In genomic region chr6:167309355-167310192, GRCh38 we compare ENCODE assay signal across 16 cellular contexts. TPM values are rescaled to one million over a fixed set of nuclear protein-coding genes. Genes with fewer than 3 reads are reported as not detected.
DNase-seq lines count a peak whose midpoint lies in the region; ATAC-seq, FAIRE-seq and TF ChIP-seq lines count a peak whose summit lies in the region.
"Not testable (repeated sequence)": the region's sequence is repeated elsewhere in the genome, so short reads cannot be mapped to it uniquely, and the experiment has no call there.
"Had no signal": no experiment of that assay in that cellular context is flagged by ENCODE, and none has a peak within 500 bp of the region (broad histone marks: within the 10 kb centered on the region; RNA-seq: fewer than 3 reads in every experiment).

No MANE protein-coding gene starts in this region.

- H3K27me3 ChIP-seq in GM12878 (replicated peaks in 1 of 2; ENCODE audit: control insufficient read depth in 2 of 2, insufficient read depth in 2 of 2, low read length in 1 of 2); bronchial epithelial cell (ENCODE audit: control insufficient read depth, insufficient read depth, low read length); right lobe of liver; sigmoid colon: not testable (repeated sequence)

- RAD21 ChIA-PET in GM12878 (lab: Charles Lee; ENCODE audit: unreplicated experiment), result not testable (repeated sequence)

- WGBS in GM12878 (ENCODE audit: insufficient coverage, insufficient replicate concordance, low lambda C conversion rate, missing lambda C conversion rate), result 25% methylated on average over 13 of the region's 17 CpGs
- 14% methylated on average over 10 of the region's 17 CpGs for WGBS in right lobe of liver (ENCODE audit: insufficient coverage, low coverage, low lambda C conversion rate, missing lambda C conversion rate)
- 85 to 87% methylated on average over 17 of the region's 17 CpGs for WGBS in sigmoid colon, 2 donors

- not testable (repeated sequence) for H3K4me1 ChIP-seq in GM12878 (ENCODE audit: control insufficient read depth, insufficient read depth, low read length)
- H3K4me1 ChIP-seq in right lobe of liver (peaks cover 0 to 23% (median 11%) of the 10 kb centered on the region in 4 donors), sigmoid colon (peaks cover 0 to 28% (median 16%) of the 10 kb centered on the region in 4 donors)

- not testable (repeated sequence) for TF ChIP-seq EP300 in GM12878 (IDR thresholded peaks at IDR 0.05; ENCODE audit: borderline replicate concordance in 1 of 2, control insufficient read depth in 1 of 2, low read depth in 2 of 2, low read length in 2 of 2); sigmoid colon (IDR thresholded peaks at IDR 0.05)

- SMC1A ChIA-PET in GM12878 (lab: Charles Lee; ENCODE audit: uncharacterized antibody, unreplicated experiment), result not testable (repeated sequence)

- not testable (repeated sequence) for H4K20me1 ChIP-seq in GM12878 (ENCODE audit: control insufficient read depth, insufficient read depth)

- not testable (repeated sequence) for H3K4me2 ChIP-seq in GM12878 (ENCODE audit: control insufficient read depth, insufficient read depth)

- intact Hi-C loops in GM12878 (cut with micrococcal nuclease; ENCODE audit: unreplicated experiment); Right ventricle myocardium superior (cut with DNase I); right lobe of liver (cut with DNase I): not testable (repeated sequence)
- intact Hi-C loops in sigmoid colon (cut with DNase I), result loop anchor here (5.0 kb wide), 1 partner anchor 43 kb away; no protein-coding TSS in a partner anchor

- POLR2A ChIA-PET in GM12878 (lab: Charles Lee), result not testable (repeated sequence)

- not testable (repeated sequence) for H3K9me3 ChIP-seq in GM12878 (replicated peaks; ENCODE audit: control insufficient read depth, insufficient read depth, low read length); right lobe of liver; sigmoid colon

- not testable (repeated sequence) for H3K36me3 ChIP-seq in GM12878 (ENCODE audit: control insufficient read depth in 2 of 2, insufficient read depth in 2 of 2, low read length in 1 of 2); bronchial epithelial cell (ENCODE audit: control insufficient read depth, insufficient read depth, low read length); right lobe of liver; sigmoid colon

- H3K27ac ChIP-seq in GM12878 (ENCODE audit: control insufficient read depth, insufficient read depth), result not testable (repeated sequence)
- peak overlapping the region; percentile 62 to 95 (median 94) for H3K27ac ChIP-seq in right lobe of liver
- H3K27ac ChIP-seq in sigmoid colon, result peak overlapping the region in 3 of 4 donors; percentile 22 to 66 (median 65)

- in situ Hi-C loops in GM12878 (cut with MboI), result loop anchor here (10.0 kb wide), 1 partner anchor 125 kb away; no protein-coding TSS in a partner anchor

- TF ChIP-seq CTCF in GM12878 (IDR thresholded peaks at IDR 0.05 in 2 of 3, conservative IDR thresholded peaks at IDR 0.05 in 1 of 3; ENCODE audit: control insufficient read depth in 2 of 3, extremely low read depth in 1 of 3, insufficient read depth in 1 of 3, low read depth in 3 of 3, low read length in 3 of 3); bronchial epithelial cell (IDR thresholded peaks at IDR 0.05; ENCODE audit: insufficient read depth, low read length, severe bottlenecking); right lobe of liver (IDR thresholded peaks at IDR 0.05); sigmoid colon (IDR thresholded peaks at IDR 0.05): not testable (repeated sequence)

- not testable (repeated sequence) for H3K4me3 ChIP-seq in GM12878; bronchial epithelial cell (ENCODE audit: low read depth, low read length); right lobe of liver; sigmoid colon

- ATAC-seq in GM12878, result not testable (repeated sequence)
- ATAC-seq in Right ventricle myocardium superior (ENCODE audit: poor library complexity), result peak; percentile 55
- ATAC-seq in left lobe of liver, result peak; percentile 61
- peak; percentile 56 to 76 (median 63) for ATAC-seq in right lobe of liver

- FAIRE-seq in GM19239 (lab: Jason Lieb, UNC) (peak; percentile 54), GM12878 (lab: Jason Lieb, UNC) (peak; percentile 52), bronchial epithelial cell (lab: Jason Lieb, UNC) (peak; percentile 94)

- peak; percentile 47 for DNase-seq in DMS53 (lab: John Stamatoyannopoulos, UW)
- DNase-seq in GM19239 (ENCODE audit: insufficient read length, low spot score); GM12878 (ENCODE audit: low read depth, low spot score); bronchial epithelial cell (ENCODE audit: low read depth); Right ventricle myocardium superior; sigmoid colon: not testable (repeated sequence)
- peak; percentile 93 for DNase-seq in left lobe of liver (ENCODE audit: low spot score)
- DNase-seq in right lobe of liver, result peak; percentile 81 to 93 (median 92)

- not testable (repeated sequence) for H3K79me2 ChIP-seq in GM12878 (ENCODE audit: control insufficient read depth, insufficient read depth, low read length)

- CTCF ChIA-PET in GM12878 (lab: Yijun Ruan, JAX), result not testable (repeated sequence)

- BruUV-seq in GM12878 (replicated peaks; lab: Mats Ljungman, UMichigan), result not testable (repeated sequence)

- not testable (repeated sequence) for H2AFZ ChIP-seq in GM12878 (ENCODE audit: control insufficient read depth, low read depth, low read length)

- H3K9ac ChIP-seq in GM12878 (ENCODE audit: control insufficient read depth, insufficient read depth, low read length), result not testable (repeated sequence)

- not testable (repeated sequence) for TF ChIP-seq POLR2A in GM12878 (IDR thresholded peaks at IDR 0.05; ENCODE audit: low read depth, low read length); sigmoid colon (IDR thresholded peaks at IDR 0.05)
- peak; percentile 32 for TF ChIP-seq POLR2A in right lobe of liver (IDR thresholded peaks at IDR 0.05)

- TF ChIP-seq RAD21 in GM12878 (IDR thresholded peaks at IDR 0.05; ENCODE audit: insufficient read depth, low read depth, low read length), result not testable (repeated sequence)

RNA-seq across cellular contexts. Expression of gene TTLL2, which starts 15.3 kb away (rescaled TPM):
- not detected in 2 replicates for total RNA-seq in GM12878 (2013; cell fraction: nucleolus; rRNA removed)
- total RNA-seq in GM12878 (2014; rRNA removed) (not detected in 2 replicates), GM12878 (2014; rRNA removed; fragmentation: Illumina TruSeq; extraction: Trizol) (not detected in 2 replicates), GM12878 (2021) (not detected in 2 replicates), bronchial epithelial cell (not detected in 2 replicates), Right ventricle myocardium superior (not detected), left lobe of liver (not detected), right lobe of liver (not detected), sigmoid colon (not detected)
- not detected for polyA plus RNA-seq in GM12878 (2011; ENCODE audit: low read depth)
- polyA plus RNA-seq in GM12878 (2011; rRNA removed) (not detected in 2 replicates), GM12878 (2014; fragmentation: Illumina TruSeq; extraction: Trizol) (not detected in 2 replicates), GM12878 (2014; fragmentation: Nextera tagmentation; extraction: Ambion mirVana) (not detected), GM12878 (2014; rRNA removed) (not detected in 2 replicates), GM12878 (2016; fragmentation: Nextera tagmentation; extraction: Ambion mirVana) (not detected), sigmoid colon (not detected)
- not detected in 2 replicates for polyA plus RNA-seq in GM12878 (2011; cell fraction: cytosol; rRNA removed)
- polyA plus RNA-seq in GM12878 (2011; cell fraction: nucleus; rRNA removed), result not detected in 2 replicates
- not detected in 2 replicates for polyA plus RNA-seq in GM12878 (2012)
- polyA minus RNA-seq in GM12878 (2011; rRNA and poly(A)+ RNA removed), result not detected in 2 replicates
- not detected in 2 replicates for polyA minus RNA-seq in GM12878 (2011; cell fraction: cytosol; rRNA and poly(A)+ RNA removed)
- not detected in 2 replicates for polyA minus RNA-seq in GM12878 (2011; cell fraction: nucleus; rRNA and poly(A)+ RNA removed)
- total RNA-seq: Calu3; CD4-positive, alpha-beta T cell; CD8-positive, alpha-beta memory T cell; GM23248; H4; H9 had no signal
- polyA plus RNA-seq: A549; CD14-positive monocyte; CD8-positive, alpha-beta memory T cell; GM23248 had no signal

RNA-seq across cellular contexts. Expression of gene UNC93A, which starts 18.5 kb away (rescaled TPM):
- total RNA-seq in GM12878 (2013; cell fraction: nucleolus; rRNA removed), result not detected in 2 replicates
- 0.16 TPM in 1 of 2 replicates, not detected in the other for total RNA-seq in GM12878 (2014; rRNA removed)
- total RNA-seq in GM12878 (2014; rRNA removed; fragmentation: Illumina TruSeq; extraction: Trizol), result not detected in 2 replicates
- not detected in 2 replicates for total RNA-seq in GM12878 (2021)
- 0.25 TPM for polyA plus RNA-seq in GM12878 (2011; ENCODE audit: low read depth)
- polyA plus RNA-seq in GM12878 (2011; rRNA removed), result not detected in 2 replicates
- not detected in 2 replicates for polyA plus RNA-seq in GM12878 (2011; cell fraction: cytosol; rRNA removed)
- not detected in 2 replicates for polyA plus RNA-seq in GM12878 (2011; cell fraction: nucleus; rRNA removed)
- 0.15 TPM in 1 of 2 replicates, not detected in the other for polyA plus RNA-seq in GM12878 (2012)
- not detected in 2 replicates for polyA plus RNA-seq in GM12878 (2014; fragmentation: Illumina TruSeq; extraction: Trizol)
- polyA plus RNA-seq in GM12878 (2014; fragmentation: Nextera tagmentation; extraction: Ambion mirVana), result under 1 TPM in 1 of 2 experiments, not detected in 1; 0.37 TPM
- polyA plus RNA-seq in GM12878 (2014; rRNA removed), result not detected in 2 replicates
- polyA plus RNA-seq in GM12878 (2016; fragmentation: Nextera tagmentation; extraction: Ambion mirVana), result not detected
- polyA minus RNA-seq in GM12878 (2011; rRNA and poly(A)+ RNA removed), result not detected in 2 replicates
- not detected in 2 replicates for polyA minus RNA-seq in GM12878 (2011; cell fraction: cytosol; rRNA and poly(A)+ RNA removed)
- polyA minus RNA-seq in GM12878 (2011; cell fraction: nucleus; rRNA and poly(A)+ RNA removed), result not detected in 2 replicates
- total RNA-seq in bronchial epithelial cell, result not detected in 2 replicates
- total RNA-seq in Right ventricle myocardium superior, result not detected
- total RNA-seq in left lobe of liver, result 5.3 TPM
- 10 to 100 TPM in 1 of 6 experiments, 1 to 10 TPM in 5; 1.4 to 15.8 (median 4.9) TPM for total RNA-seq in right lobe of liver
- not detected for total RNA-seq in sigmoid colon
- polyA plus RNA-seq in sigmoid colon, result under 1 TPM in 1 of 3 donors, not detected in 2; 0.45 TPM
- total RNA-seq: Calu3; CD4-positive, alpha-beta T cell; CD8-positive, alpha-beta memory T cell; GM23248; H4 had no signal
- polyA plus RNA-seq: A549; CD14-positive monocyte; CD8-positive, alpha-beta memory T cell; GM23248 had no signal
